Comparison of ENCODE assay signal across 1 cellular context in the genomic region with DNA sequence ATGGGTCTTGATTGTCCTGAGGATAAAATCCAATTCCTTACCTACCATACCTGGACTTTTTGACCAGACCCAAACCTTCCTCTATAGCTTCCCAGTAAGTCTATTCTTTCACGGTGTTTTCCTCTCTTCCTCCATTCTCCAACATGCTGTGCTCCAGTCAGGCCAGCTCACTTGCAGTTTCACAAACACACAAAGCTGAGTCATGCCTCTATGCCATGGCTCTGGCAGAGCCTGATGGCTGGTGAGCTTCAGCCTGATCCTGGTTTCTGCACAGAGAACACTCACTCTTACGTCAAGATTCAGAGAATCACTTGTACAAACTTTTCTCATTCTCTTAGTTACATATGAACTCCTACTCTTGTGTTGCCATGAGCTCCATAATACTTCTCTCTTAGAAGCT.
TF ChIP-seq lines count a peak whose summit lies in the region.

No MANE protein-coding gene starts in this region.

TF ChIP-seq in K562, 482 proteins besides CTCF, POLR2A, EP300 and RAD21:
- TF ChIP-seq, protein P1, sequence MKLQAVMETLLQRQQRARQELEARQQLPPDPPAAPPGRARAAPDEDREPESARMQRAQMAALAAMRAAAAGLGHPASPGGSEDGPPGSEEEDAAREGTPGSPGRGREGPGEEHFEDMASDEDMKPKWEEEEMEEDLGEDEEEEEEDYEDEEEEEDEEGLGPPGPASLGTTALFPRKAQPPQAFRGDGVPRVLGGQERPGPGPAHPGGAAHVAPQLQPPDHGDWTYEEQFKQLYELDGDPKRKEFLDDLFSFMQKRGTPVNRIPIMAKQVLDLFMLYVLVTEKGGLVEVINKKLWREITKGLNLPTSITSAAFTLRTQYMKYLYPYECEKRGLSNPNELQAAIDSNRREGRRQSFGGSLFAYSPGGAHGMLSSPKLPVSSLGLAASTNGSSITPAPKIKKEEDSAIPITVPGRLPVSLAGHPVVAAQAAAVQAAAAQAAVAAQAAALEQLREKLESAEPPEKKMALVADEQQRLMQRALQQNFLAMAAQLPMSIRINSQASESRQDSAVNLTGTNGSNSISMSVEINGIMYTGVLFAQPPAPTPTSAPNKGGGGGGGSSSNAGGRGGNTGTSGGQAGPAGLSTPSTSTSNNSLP (IDR thresholded peaks at IDR 0.05; ENCODE audit: borderline replicate concordance, low read depth, low read length): no peak
- TF ChIP-seq NFE2 (IDR thresholded peaks at IDR 0.05; ENCODE audit: low read depth) (peak; percentile 67), MAFG (tag; conservative IDR thresholded peaks at IDR 0.05) (peak; percentile 63; the same call in 1 of the 2 replicates), C11orf30 (IDR thresholded peaks at IDR 0.05; ENCODE audit: low read depth) (0 out of 2 replicates have a peak, but pooled peaks have one; percentile 30), MAFK (IDR thresholded peaks at IDR 0.05; ENCODE audit: low read length) (peak; percentile 44; the same call in 1 of the 2 replicates), EHMT2 (IDR thresholded peaks at IDR 0.05) (no peak)
- TF ChIP-seq, protein P2, sequence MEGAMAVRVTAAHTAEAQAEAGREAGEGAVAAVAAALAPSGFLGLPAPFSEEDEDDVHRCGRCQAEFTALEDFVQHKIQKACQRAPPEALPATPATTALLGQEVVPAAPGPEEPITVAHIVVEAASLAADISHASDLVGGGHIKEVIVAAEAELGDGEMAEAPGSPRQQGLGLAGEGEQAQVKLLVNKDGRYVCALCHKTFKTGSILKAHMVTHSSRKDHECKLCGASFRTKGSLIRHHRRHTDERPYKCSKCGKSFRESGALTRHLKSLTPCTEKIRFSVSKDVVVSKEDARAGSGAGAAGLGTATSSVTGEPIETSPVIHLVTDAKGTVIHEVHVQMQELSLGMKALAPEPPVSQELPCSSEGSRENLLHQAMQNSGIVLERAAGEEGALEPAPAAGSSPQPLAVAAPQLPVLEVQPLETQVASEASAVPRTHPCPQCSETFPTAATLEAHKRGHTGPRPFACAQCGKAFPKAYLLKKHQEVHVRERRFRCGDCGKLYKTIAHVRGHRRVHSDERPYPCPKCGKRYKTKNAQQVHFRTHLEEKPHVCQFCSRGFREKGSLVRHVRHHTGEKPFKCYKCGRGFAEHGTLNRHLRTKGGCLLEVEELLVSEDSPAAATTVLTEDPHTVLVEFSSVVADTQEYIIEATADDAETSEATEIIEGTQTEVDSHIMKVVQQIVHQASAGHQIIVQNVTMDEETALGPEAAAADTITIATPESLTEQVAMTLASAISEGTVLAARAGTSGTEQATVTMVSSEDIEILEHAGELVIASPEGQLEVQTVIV (CRISPR knock-in tag; IDR thresholded peaks at IDR 0.05; ENCODE audit: borderline replicate concordance): no peak
